In the genomic region with DNA sequence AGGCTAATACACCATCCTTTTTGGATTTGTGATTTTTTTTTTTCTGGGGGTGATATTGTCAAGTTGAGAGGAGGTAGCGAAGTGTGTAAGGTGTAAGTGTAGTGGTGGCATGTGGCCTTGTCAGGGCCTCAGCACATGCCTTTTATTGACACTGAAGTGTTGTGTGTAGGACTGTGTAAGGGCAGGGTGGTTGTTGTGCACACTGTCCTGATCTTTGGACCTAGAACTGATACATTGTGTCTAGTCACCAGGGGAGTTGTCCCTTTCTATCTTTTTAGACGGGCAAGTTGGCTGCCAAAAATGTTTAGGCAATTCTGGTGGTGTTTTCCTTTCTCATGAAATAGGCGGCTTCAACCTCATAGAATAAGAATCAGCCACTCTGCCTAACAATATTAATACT, we compare ENCODE assay signal across 19 cellular contexts.
"Had no signal": no experiment of that assay in that cellular context is flagged by ENCODE, and none has a peak within 500 bp of the region (broad histone marks: within the 10 kb centered on the region; RNA-seq: fewer than 3 reads in every experiment).

No MANE protein-coding gene starts in this region.

- H3K27ac ChIP-seq: coronary artery, dorsolateral prefrontal cortex, epithelial cell of prostate, esophagus squamous epithelium, gastroesophageal sphincter, heart left ventricle, left ventricle myocardium inferior, lower lobe of right lung had no signal

- H3K4me3 ChIP-seq: coronary artery, dorsolateral prefrontal cortex, esophagus squamous epithelium, gastroesophageal sphincter, heart left ventricle, left ventricle myocardium inferior, lower lobe of right lung, mucosa of descending colon had no signal

- H3K36me3 ChIP-seq: esophagus squamous epithelium, gastroesophageal sphincter, heart left ventricle, left ventricle myocardium inferior, lower lobe of right lung had no signal

- H3K4me1 ChIP-seq: esophagus squamous epithelium, gastroesophageal sphincter, heart left ventricle, left ventricle myocardium inferior, lower lobe of right lung had no signal

- DNase-seq: dermis blood vessel endothelial cell; dorsolateral prefrontal cortex; effector CD4-positive, alpha-beta T cell; effector memory CD8-positive, alpha-beta T cell; endodermal cell; esophagus squamous epithelium; foreskin fibroblast; foreskin melanocyte; heart left ventricle; hippocampal formation; left cardiac atrium; left ventricle myocardium inferior; lower lobe of right lung; mesenchymal stem cell; mucosa of descending colon had no signal

- H3K27me3 ChIP-seq: dorsolateral prefrontal cortex, esophagus squamous epithelium, gastroesophageal sphincter, heart left ventricle had no signal

- H3K9me3 ChIP-seq: esophagus squamous epithelium, heart left ventricle, left ventricle myocardium inferior, lower lobe of right lung, mucosa of descending colon had no signal

- ATAC-seq: effector memory CD8-positive, alpha-beta T cell; esophagus mucosa; gastroesophageal sphincter; heart left ventricle; left cardiac atrium; lower lobe of right lung; mucosa of descending colon had no signal
